In genomic region chr7:39661960-39662359, GRCh38 we compare ENCODE assay signal across 29 cellular contexts.
"Had no signal": no experiment of that assay in that cellular context is flagged by ENCODE, and none has a peak within 500 bp of the region (broad histone marks: within the 10 kb centered on the region; RNA-seq: fewer than 3 reads in every experiment).

No MANE protein-coding gene starts in this region.

- DNase-seq: immature natural killer cell; kidney; left colon; left lung; lower lobe of right lung; mammary epithelial cell; mesenchymal stem cell; naive thymus-derived CD8-positive, alpha-beta T cell; nucleus accumbens; pancreas; posterior cingulate gyrus; retina; right cardiac atrium; stimulated activated CD4-positive, alpha-beta T cell treated with anti-CD3 and anti-CD28 coated beads, Interleukin-12 subunit alpha, Interleukin-12 subunit beta, amount 100 ng/mL, for 4 hours; stimulated activated CD4-positive, alpha-beta T cell treated with anti-CD3 and anti-CD28 coated beads, Interleukin-15, amount 100 ng/mL, for 24 hours; stimulated activated CD4-positive, alpha-beta T cell treated with anti-CD3 and anti-CD28 coated beads, Interleukin-2, amount 100 ng/mL, for 24 hours; stimulated activated CD4-positive, alpha-beta T cell treated with anti-CD3 and anti-CD28 coated beads, Interleukin-4, amount 100 ng/mL, for 1 hour; stimulated activated naive B cell treated with anti-CD40 and anti-IgM and Interleukin-4, amounts not matched to agents 10 μg/mL and 1 μg/mL and 100 μg/mL, for 72 hours; stimulated activated naive CD8-positive, alpha-beta T cell treated with anti-CD3 and anti-CD28 coated beads, Interleukin-15, Interleukin-2, amounts not matched to agents 100 U/mL and 50 U/mL, for 24 hours; stomach; testis; thyroid gland; transverse colon; upper lobe of left lung had no signal

- H3K4me3 ChIP-seq: left lung, lower lobe of right lung, pancreas, prostate gland, skin epidermis, stomach, testis, thyroid gland, transverse colon, upper lobe of left lung, vagina had no signal

- H3K27ac ChIP-seq: left lung, lower lobe of right lung, pancreas, prostate gland, skin epidermis, stomach, testis, thyroid gland, transverse colon, upper lobe of left lung, vagina had no signal

- H3K36me3 ChIP-seq: lower lobe of right lung, pancreas, prostate gland, thyroid gland, transverse colon had no signal

- FAIRE-seq: islet of Langerhans, kidney, pancreas had no signal

- H3K9me3 ChIP-seq: left lung, lower lobe of right lung, pancreas, prostate gland, testis, thyroid gland, transverse colon, upper lobe of left lung, vagina had no signal

- H3K27me3 ChIP-seq: left lung, pancreas, stomach, testis, thyroid gland, transverse colon, upper lobe of left lung, vagina had no signal

- ATAC-seq: left colon; left lung; lower lobe of right lung; naive thymus-derived CD8-positive, alpha-beta T cell; pancreas; right cardiac atrium; sciatic nerve; stimulated activated naive B cell treated with anti-CD40 and anti-IgM and Interleukin-4, amounts not matched to agents 10 μg/mL and 1 μg/mL and 100 μg/mL, for 72 hours; stimulated activated naive CD8-positive, alpha-beta T cell treated with anti-CD3 and anti-CD28 coated beads, Interleukin-15, Interleukin-2, amounts not matched to agents 100 U/mL and 50 U/mL, for 24 hours had no signal

- H3K4me1 ChIP-seq: left lung, pancreas, prostate gland, testis, thyroid gland had no signal
